In the genomic region with DNA sequence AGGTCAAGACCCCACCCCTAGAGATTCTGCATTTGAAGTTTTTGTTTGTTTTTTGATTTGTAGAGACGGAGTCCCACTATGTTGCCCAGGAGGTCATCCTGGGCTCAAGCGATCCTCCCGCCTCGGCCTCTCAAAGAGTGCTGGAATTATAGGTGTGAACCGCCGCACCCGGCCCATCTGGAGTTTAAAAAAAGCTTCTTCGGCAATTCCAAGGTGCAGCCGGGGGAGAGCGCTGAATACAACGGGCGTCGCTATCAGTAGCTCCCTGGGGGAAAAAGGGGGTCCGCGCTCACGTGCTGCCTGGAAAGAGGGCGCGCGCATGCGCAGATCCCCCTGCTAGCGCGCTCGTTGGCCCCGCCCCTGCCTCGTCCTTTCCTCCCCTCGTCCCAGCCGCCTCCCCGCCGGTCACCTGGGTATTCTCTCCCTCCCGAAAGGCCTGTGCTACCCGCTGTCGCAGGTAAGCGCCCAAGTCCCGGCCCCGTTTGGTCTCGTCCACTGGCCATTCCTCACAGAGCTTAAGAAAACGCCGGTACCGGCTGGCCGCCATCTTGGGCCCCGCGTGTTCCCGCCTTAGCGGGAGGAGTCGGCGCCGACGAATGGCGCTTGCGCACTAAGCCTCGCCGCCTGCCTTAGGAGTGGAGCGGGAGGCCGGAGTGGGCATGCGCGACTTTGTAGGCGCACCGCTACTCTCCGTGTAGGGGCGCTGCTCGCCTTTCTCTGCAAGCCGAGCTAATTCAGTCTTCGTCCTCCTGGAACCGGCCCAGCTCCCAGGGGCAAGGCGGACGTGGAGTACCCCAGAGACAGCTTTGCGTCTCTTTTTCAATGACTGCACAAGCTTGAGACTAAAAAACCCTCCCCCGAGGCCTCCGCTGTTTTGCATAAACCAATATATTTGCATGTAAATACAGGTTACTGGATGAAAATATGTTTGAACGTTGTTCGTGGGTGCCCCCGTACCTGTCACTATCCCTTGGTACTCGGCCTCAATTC, we compare ENCODE assay signal across 1 cellular context.
A peak's percentile ranks its signal among the peaks of the same experiment; 100 is the strongest.
TF ChIP-seq lines count a peak whose summit lies in the region.

Gene UQCC2 (minus strand): TSS at position 561 of the 990 bp plus-strand sequence. CDS start 14 bp downstream, at position 547.

TF ChIP-seq in HepG2, 621 proteins besides CTCF, POLR2A, EP300 and RAD21 (continued from another document and continues in another):
- TF ChIP-seq ZNF687 (CRISPR knock-in tag; IDR thresholded peaks at IDR 0.05) (peak; percentile 99), NFIC (IDR thresholded peaks at IDR 0.05; ENCODE audit: low read length) (no peak), JUN (CRISPR knock-in tag; IDR thresholded peaks at IDR 0.05) (0 out of 2 replicates have a peak, but pooled peaks have one; percentile 75), ZBTB8A (CRISPR knock-in tag; IDR thresholded peaks at IDR 0.05; ENCODE audit: borderline replicate concordance, low read depth) (peak; percentile 74; the same call in 1 of the 2 replicates), BHLHE40 (IDR thresholded peaks at IDR 0.05; ENCODE audit: low read length) (peak; percentile 97), RARA (CRISPR knock-in tag; IDR thresholded peaks at IDR 0.05) (no peak; the same call in none of the 2 replicates), HHEX (CRISPR knock-in tag; IDR thresholded peaks at IDR 0.05) (no peak), TEAD2 (CRISPR knock-in tag; IDR thresholded peaks at IDR 0.05) (no peak), ZFX (CRISPR knock-in tag; IDR thresholded peaks at IDR 0.05; ENCODE audit: low read depth) (peak; percentile 75), ZNF839 (CRISPR knock-in tag; IDR thresholded peaks at IDR 0.05; ENCODE audit: borderline replicate concordance) (no peak), BCLAF1 (IDR thresholded peaks at IDR 0.05) (no peak), ZNF337 (CRISPR knock-in tag; IDR thresholded peaks at IDR 0.05; ENCODE audit: borderline replicate concordance, low read depth) (peak; percentile 76; the same call in 1 of the 2 replicates), TBP (CRISPR knock-in tag; IDR thresholded peaks at IDR 0.05) (no peak), AGO1 (IDR thresholded peaks at IDR 0.05; ENCODE audit: low read depth, low read length, poor library complexity, severe bottlenecking) (peak; percentile 78), SMAD1 (CRISPR knock-in tag; IDR thresholded peaks at IDR 0.05; ENCODE audit: borderline replicate concordance, low read depth) (no peak), IKZF1 (IDR thresholded peaks at IDR 0.05) (no peak), NFKB2 (CRISPR knock-in tag; IDR thresholded peaks at IDR 0.05; ENCODE audit: borderline replicate concordance) (peak; percentile 95), CREBL2 (CRISPR knock-in tag; IDR thresholded peaks at IDR 0.05; ENCODE audit: borderline replicate concordance) (peak; percentile 38; the same call in 1 of the 2 replicates), ZNF570 (CRISPR knock-in tag; IDR thresholded peaks at IDR 0.05; ENCODE audit: borderline replicate concordance) (0 out of 2 replicates have a peak, but pooled peaks have one; percentile 8), AGO2 (optimal IDR thresholded peaks at IDR 0.05; ENCODE audit: low read depth, low read length) (peak; percentile 73), MAZ (IDR thresholded peaks at IDR 0.05; ENCODE audit: borderline replicate concordance, low read depth, low read length) (peak; percentile 61; the same call in 1 of the 2 replicates), MAZ (CRISPR knock-in tag; IDR thresholded peaks at IDR 0.05; ENCODE audit: low read depth) (peak; percentile 93), ZNF720 (CRISPR knock-in tag; IDR thresholded peaks at IDR 0.05) (peak; percentile 19; the same call in 1 of the 2 replicates), ZNF619 (CRISPR knock-in tag; IDR thresholded peaks at IDR 0.05) (peak; percentile 97; the same call in 1 of the 2 replicates), ZSCAN20 (CRISPR knock-in tag; IDR thresholded peaks at IDR 0.05; ENCODE audit: borderline replicate concordance) (peak; percentile 89), KDM4B (CRISPR knock-in tag; IDR thresholded peaks at IDR 0.05) (no peak), ZNF589 (CRISPR knock-in tag; conservative IDR thresholded peaks at IDR 0.05) (0 out of 2 replicates have a peak, but pooled peaks have one; percentile 69), ZNF205 (CRISPR knock-in tag; IDR thresholded peaks at IDR 0.05) (peak; percentile 57; the same call in 1 of the 2 replicates), ZNF567 (CRISPR knock-in tag; IDR thresholded peaks at IDR 0.05; ENCODE audit: borderline replicate concordance) (peak; percentile 94; the same call in 1 of the 2 replicates), EED (CRISPR knock-in tag; IDR thresholded peaks at IDR 0.05) (peak; percentile 97), SAFB2 (CRISPR knock-in tag; IDR thresholded peaks at IDR 0.05; ENCODE audit: borderline replicate concordance, low read depth) (peak; percentile 51; the same call in 1 of the 2 replicates), ZKSCAN5 (CRISPR knock-in tag; IDR thresholded peaks at IDR 0.05) (no peak), KDM5B (CRISPR knock-in tag; IDR thresholded peaks at IDR 0.05; ENCODE audit: borderline replicate concordance) (peak; percentile 97; the same call in 1 of the 2 replicates), TGIF2 (CRISPR knock-in tag; IDR thresholded peaks at IDR 0.05) (no peak; the same call in 1 of the 2 replicates), ZNF451 (CRISPR knock-in tag; IDR thresholded peaks at IDR 0.05) (0 out of 2 replicates have a peak, but pooled peaks have one; percentile 45), NRL (CRISPR knock-in tag; IDR thresholded peaks at IDR 0.05; ENCODE audit: borderline replicate concordance) (peak; percentile 97), MAFK (conservative IDR thresholded peaks at IDR 0.05 in 1 of 2, IDR thresholded peaks at IDR 0.05 in 1 of 2; ENCODE audit: low read length in 2 of 2) (no peak), SNAI1 (CRISPR knock-in tag; IDR thresholded peaks at IDR 0.05; ENCODE audit: borderline replicate concordance) (peak; percentile 93; the same call in 1 of the 2 replicates)
- TF ChIP-seq, protein P1, sequence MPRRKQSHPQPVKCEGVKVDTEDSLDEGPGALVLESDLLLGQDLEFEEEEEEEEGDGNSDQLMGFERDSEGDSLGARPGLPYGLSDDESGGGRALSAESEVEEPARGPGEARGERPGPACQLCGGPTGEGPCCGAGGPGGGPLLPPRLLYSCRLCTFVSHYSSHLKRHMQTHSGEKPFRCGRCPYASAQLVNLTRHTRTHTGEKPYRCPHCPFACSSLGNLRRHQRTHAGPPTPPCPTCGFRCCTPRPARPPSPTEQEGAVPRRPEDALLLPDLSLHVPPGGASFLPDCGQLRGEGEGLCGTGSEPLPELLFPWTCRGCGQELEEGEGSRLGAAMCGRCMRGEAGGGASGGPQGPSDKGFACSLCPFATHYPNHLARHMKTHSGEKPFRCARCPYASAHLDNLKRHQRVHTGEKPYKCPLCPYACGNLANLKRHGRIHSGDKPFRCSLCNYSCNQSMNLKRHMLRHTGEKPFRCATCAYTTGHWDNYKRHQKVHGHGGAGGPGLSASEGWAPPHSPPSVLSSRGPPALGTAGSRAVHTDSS (CRISPR knock-in tag; conservative IDR thresholded peaks at IDR 0.05), result no peak
- TF ChIP-seq, protein P2, sequence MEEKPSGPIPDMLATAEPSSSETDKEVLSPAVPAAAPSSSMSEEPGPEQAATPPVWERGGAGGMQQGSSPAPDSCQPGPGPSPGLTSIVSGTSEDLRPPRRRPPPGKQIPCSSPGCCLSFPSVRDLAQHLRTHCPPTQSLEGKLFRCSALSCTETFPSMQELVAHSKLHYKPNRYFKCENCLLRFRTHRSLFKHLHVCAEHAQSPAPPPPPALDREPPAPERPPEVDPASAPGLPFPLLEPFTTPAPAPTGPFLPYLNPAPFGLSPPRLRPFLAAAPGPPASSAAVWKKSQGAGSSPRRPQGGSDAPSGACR (CRISPR knock-in tag; IDR thresholded peaks at IDR 0.05), result no peak; the same call in 1 of the 2 replicates
- TF ChIP-seq, protein P3, sequence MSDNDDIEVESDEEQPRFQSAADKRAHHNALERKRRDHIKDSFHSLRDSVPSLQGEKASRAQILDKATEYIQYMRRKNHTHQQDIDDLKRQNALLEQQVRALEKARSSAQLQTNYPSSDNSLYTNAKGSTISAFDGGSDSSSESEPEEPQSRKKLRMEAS (IDR thresholded peaks at IDR 0.05), result peak; percentile 92
- TF ChIP-seq, protein P4, sequence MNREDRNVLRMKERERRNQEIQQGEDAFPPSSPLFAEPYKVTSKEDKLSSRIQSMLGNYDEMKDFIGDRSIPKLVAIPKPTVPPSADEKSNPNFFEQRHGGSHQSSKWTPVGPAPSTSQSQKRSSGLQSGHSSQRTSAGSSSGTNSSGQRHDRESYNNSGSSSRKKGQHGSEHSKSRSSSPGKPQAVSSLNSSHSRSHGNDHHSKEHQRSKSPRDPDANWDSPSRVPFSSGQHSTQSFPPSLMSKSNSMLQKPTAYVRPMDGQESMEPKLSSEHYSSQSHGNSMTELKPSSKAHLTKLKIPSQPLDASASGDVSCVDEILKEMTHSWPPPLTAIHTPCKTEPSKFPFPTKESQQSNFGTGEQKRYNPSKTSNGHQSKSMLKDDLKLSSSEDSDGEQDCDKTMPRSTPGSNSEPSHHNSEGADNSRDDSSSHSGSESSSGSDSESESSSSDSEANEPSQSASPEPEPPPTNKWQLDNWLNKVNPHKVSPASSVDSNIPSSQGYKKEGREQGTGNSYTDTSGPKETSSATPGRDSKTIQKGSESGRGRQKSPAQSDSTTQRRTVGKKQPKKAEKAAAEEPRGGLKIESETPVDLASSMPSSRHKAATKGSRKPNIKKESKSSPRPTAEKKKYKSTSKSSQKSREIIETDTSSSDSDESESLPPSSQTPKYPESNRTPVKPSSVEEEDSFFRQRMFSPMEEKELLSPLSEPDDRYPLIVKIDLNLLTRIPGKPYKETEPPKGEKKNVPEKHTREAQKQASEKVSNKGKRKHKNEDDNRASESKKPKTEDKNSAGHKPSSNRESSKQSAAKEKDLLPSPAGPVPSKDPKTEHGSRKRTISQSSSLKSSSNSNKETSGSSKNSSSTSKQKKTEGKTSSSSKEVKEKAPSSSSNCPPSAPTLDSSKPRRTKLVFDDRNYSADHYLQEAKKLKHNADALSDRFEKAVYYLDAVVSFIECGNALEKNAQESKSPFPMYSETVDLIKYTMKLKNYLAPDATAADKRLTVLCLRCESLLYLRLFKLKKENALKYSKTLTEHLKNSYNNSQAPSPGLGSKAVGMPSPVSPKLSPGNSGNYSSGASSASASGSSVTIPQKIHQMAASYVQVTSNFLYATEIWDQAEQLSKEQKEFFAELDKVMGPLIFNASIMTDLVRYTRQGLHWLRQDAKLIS (CRISPR knock-in tag; IDR thresholded peaks at IDR 0.05), result no peak
- TF ChIP-seq, protein P5, sequence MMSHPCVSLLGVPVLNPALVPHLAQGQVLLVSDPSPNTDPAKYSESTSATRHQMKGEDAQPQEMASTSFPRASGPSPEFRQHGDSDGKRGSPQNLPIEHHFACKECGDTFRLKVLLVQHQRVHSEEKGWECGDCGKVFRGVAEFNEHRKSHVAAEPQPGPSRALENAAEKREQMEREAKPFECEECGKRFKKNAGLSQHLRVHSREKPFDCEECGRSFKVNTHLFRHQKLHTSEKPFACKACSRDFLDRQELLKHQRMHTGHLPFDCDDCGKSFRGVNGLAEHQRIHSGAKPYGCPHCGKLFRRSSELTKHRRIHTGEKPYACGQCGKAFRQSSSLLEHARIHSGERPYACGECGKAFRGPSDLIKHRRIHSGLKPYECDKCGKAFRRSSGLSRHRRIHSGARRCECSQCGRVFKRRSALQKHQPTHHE (CRISPR knock-in tag; IDR thresholded peaks at IDR 0.05; ENCODE audit: borderline replicate concordance), result peak; percentile 85
